In the genomic region with DNA sequence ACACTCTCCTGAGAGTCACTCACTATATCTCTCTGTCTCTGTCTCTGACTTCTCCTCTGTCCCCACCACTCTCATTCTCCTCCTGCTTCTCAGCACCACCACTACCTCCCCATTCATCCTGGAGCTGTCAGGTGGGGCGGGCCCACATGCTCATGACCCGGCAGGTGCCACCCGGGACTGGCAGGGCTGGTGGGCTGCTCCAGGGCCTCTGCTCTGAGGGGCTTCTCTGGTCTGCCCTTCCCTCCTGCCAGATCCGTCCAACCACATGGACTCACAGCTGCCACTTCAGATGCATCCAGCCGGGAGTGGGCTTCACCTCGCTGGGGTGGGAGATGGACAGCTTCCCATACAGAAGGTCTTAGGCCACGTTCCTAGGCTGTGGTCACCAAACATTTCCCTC, we compare ENCODE assay signal across 13 cellular contexts. TPM values are rescaled to one million over a fixed set of nuclear protein-coding genes. Genes with fewer than 3 reads are reported as not detected.
A peak's percentile ranks its signal among the peaks of the same experiment; 100 is the strongest.
DNase-seq lines count a peak whose midpoint lies in the region; TF ChIP-seq lines count a peak whose summit lies in the region.
"Had no signal": no experiment of that assay in that cellular context is flagged by ENCODE, and none has a peak within 500 bp of the region (broad histone marks: within the 10 kb centered on the region; RNA-seq: fewer than 3 reads in every experiment).

No MANE protein-coding gene starts in this region.

- H3K27ac Mint-ChIP-seq in CD14-positive monocyte (no peak overlapping the region), nephron progenitor cell (peak overlapping the region; percentile 33), immature natural killer cell (peak overlapping the region in 1 of 6 donors; percentile 53)
- H3K27ac Mint-ChIP-seq: H9 had no signal

- intact Hi-C loops in CD14-positive monocyte (cut with micrococcal nuclease) = no loop called here

- H3K27me3 ChIP-seq in SJSA1 (replicated peaks) = no peaks in the 10 kb centered on the region

- peaks cover 67% of the 10 kb centered on the region for H3K4me1 ChIP-seq in SJSA1 (replicated peaks)

- H3K27me3 Mint-ChIP-seq in CD14-positive monocyte (ENCODE audit: low read depth in 3 of 3) (peaks cover 9 to 22% (median 16%) of the 10 kb centered on the region in 3 donors), nephron progenitor cell (ENCODE audit: low read depth, poor library complexity) (peaks cover 4% of the 10 kb centered on the region), immature natural killer cell (ENCODE audit: low read depth in 3 of 3) (peaks cover 1 to 4% (median 4%) of the 10 kb centered on the region in 3 donors)

- no peak for TF ChIP-seq CTCF in CD14-positive monocyte (IDR thresholded peaks at IDR 0.05)
- TF ChIP-seq CTCF in nephron progenitor cell (IDR thresholded peaks at IDR 0.05) = no peak

- H3K9me3 Mint-ChIP-seq in CD14-positive monocyte (peaks cover 0 to 2% (median 0%) of the 10 kb centered on the region in 7 donors), nephron progenitor cell (no peaks in the 10 kb centered on the region), immature natural killer cell (peaks cover 0 to 2% (median 0%) of the 10 kb centered on the region in 6 donors)
- H3K9me3 Mint-ChIP-seq: H9 had no signal

- DNase-seq in CD14-positive monocyte (ENCODE audit: low spot score) = peak; percentile 21
- peak; percentile 21 for DNase-seq in D341Med (ENCODE audit: low spot score)
- no peak for DNase-seq in SJSA1 (ENCODE audit: low read depth in 1 of 2, low spot score in 2 of 2)
- no peak for DNase-seq in nephron progenitor cell
- no peak for DNase-seq in T-helper 1 cell
- DNase-seq in immature natural killer cell = no peak
- DNase-seq in mesenteric fat pad (ENCODE audit: low spot score) = no peak
- DNase-seq: DMS79 treated with DMSO at 0.1 percent for 48 hours, H9, NCI-H1694 treated with DMSO at 0.1 percent for 48 hours had no signal

- H3K4me1 Mint-ChIP-seq in CD14-positive monocyte (peaks cover 21% of the 10 kb centered on the region), nephron progenitor cell (peaks cover 70% of the 10 kb centered on the region), immature natural killer cell (peaks cover 34 to 35% of the 10 kb centered on the region in 2 donors)

- no peak overlapping the region for H3K4me3 ChIP-seq in SJSA1
- H3K4me3 ChIP-seq: BLaER1 treated with 17β-estradiol and CSF1 and Interleukin-3, amounts not matched to agents 10 nM and 100 nM had no signal

- peak overlapping the region; percentile 88 for H3K27ac ChIP-seq in SJSA1
- H3K27ac ChIP-seq: BLaER1 treated with 17β-estradiol and CSF1 and Interleukin-3, amounts not matched to agents 10 nM and 100 nM had no signal

- H3K36me3 ChIP-seq in SJSA1 = peaks cover 18% of the 10 kb centered on the region
- H3K36me3 ChIP-seq: BLaER1 treated with 17β-estradiol and CSF1 and Interleukin-3, amounts not matched to agents 10 nM and 100 nM had no signal

- no peaks in the 10 kb centered on the region for H3K9me3 ChIP-seq in SJSA1 (replicated peaks)
- H3K9me3 ChIP-seq: BLaER1 treated with 17β-estradiol and CSF1 and Interleukin-3, amounts not matched to agents 10 nM and 100 nM had no signal

- H3K4me3 Mint-ChIP-seq in CD14-positive monocyte = no peak overlapping the region
- no peak overlapping the region for H3K4me3 Mint-ChIP-seq in nephron progenitor cell
- H3K4me3 Mint-ChIP-seq in immature natural killer cell = no peak overlapping the region
- H3K4me3 Mint-ChIP-seq: H9 had no signal

- peaks cover 0 to 2% of the 10 kb centered on the region in 2 donors for H3K36me3 Mint-ChIP-seq in CD14-positive monocyte
- no peaks in the 10 kb centered on the region for H3K36me3 Mint-ChIP-seq in nephron progenitor cell (ENCODE audit: low read depth)
- no peaks in the 10 kb centered on the region for H3K36me3 Mint-ChIP-seq in immature natural killer cell
- H3K36me3 Mint-ChIP-seq: CD8-positive, alpha-beta memory T cell had no signal

RNA-seq across cellular contexts. Expression of a gene that starts 4.8 kb away (rescaled TPM):
- polyA plus RNA-seq in CD14-positive monocyte (not detected), immature natural killer cell (under 1 TPM in 2 of 3 donors, not detected in 1; 0.29 to 0.91 TPM)
- 45.6 and 78.9 TPM in 2 replicates for total RNA-seq in SJSA1 (2014; rRNA removed; shearing (Covaris generic))
- 1.4 TPM for total RNA-seq in mesenteric fat pad
- total RNA-seq: CD8-positive, alpha-beta memory T cell; OCI-LY7 had no signal

Comparison
In these comparisons a context has a peak if more than half of its experiments do, and no peak if none do; other contexts are left out.
1. DNase-seq: peak in CD14-positive monocyte (single experiment) and D341Med (single experiment); none in SJSA1 (0 of 2), nephron progenitor cell (single experiment), T-helper 1 cell (0 of 5), immature natural killer cell (0 of 3) and mesenteric fat pad (single experiment).
2. RNA of a gene that starts 4.8 kb away (total RNA-seq): 45.6 to 78.9 TPM in SJSA1; 1.4 TPM in mesenteric fat pad (single experiment); every median in the first group is over 10 times any median in the second.